ENCODE assay signal across 17 cellular contexts in the genomic region with DNA sequence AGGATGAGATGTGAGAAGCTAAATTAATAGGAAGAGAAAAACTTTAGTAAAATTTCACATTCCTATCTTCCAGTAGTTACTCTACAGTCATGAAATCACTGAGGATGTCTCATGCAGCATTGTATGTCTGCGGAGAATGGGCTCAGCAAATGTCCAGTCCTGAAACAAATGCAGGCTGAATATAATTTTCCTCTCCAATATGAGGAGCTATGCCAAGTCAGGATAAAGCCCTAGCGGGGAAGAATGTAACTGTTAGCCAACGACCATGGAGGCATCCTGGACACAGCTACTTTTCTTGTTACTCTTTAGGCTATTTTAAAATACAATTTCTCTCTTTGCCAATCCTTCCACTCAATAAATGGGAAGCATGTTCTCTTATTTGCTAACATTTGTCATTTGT.
DNase-seq lines count a peak whose midpoint lies in the region; ATAC-seq and TF ChIP-seq lines count a peak whose summit lies in the region.
"Had no signal": no experiment of that assay in that cellular context is flagged by ENCODE, and none has a peak within 500 bp of the region (broad histone marks: within the 10 kb centered on the region; RNA-seq: fewer than 3 reads in every experiment).

No MANE protein-coding gene starts in this region.

- H3K4me1 ChIP-seq in naive thymus-derived CD4-positive, alpha-beta T cell (ENCODE audit: control insufficient read depth in 2 of 2, insufficient read depth in 2 of 2, low read length in 2 of 2), result no peaks in the 10 kb centered on the region

- H3K36me3 ChIP-seq in naive thymus-derived CD4-positive, alpha-beta T cell (ENCODE audit: control insufficient read depth in 2 of 3, insufficient read depth in 3 of 3, low read length in 3 of 3), result no peaks in the 10 kb centered on the region

- H3K4me3 ChIP-seq in AG10803 (ENCODE audit: low read length), result no peak overlapping the region
- no peak overlapping the region for H3K4me3 ChIP-seq in fibroblast of the aortic adventitia (ENCODE audit: low read depth, low read length)
- no peak overlapping the region for H3K4me3 ChIP-seq in naive thymus-derived CD4-positive, alpha-beta T cell (ENCODE audit: low read length)

- no peaks in the 10 kb centered on the region for H3K9me3 ChIP-seq in naive thymus-derived CD4-positive, alpha-beta T cell (ENCODE audit: control insufficient read depth in 2 of 3, low read length in 3 of 3)

- H3K27me3 Mint-ChIP-seq in naive thymus-derived CD4-positive, alpha-beta T cell, result peaks cover 0 to 2% (median 0%) of the 10 kb centered on the region in 5 donors

- H3K4me3 Mint-ChIP-seq in naive thymus-derived CD4-positive, alpha-beta T cell, result no peak overlapping the region
- H3K4me3 Mint-ChIP-seq: CD8-positive, alpha-beta T cell had no signal

- H3K4me1 Mint-ChIP-seq in naive thymus-derived CD4-positive, alpha-beta T cell, result peaks cover 9 to 28% (median 21%) of the 10 kb centered on the region in 7 donors

- POLR2A ChIA-PET in naive thymus-derived CD4-positive, alpha-beta T cell (lab: Charles Lee), result no interaction called here

- intact Hi-C loops in naive thymus-derived CD4-positive, alpha-beta T cell (cut with micrococcal nuclease), result no loop called here

- peaks cover 0 to 9% (median 4%) of the 10 kb centered on the region in 5 donors for H3K36me3 Mint-ChIP-seq in naive thymus-derived CD4-positive, alpha-beta T cell
- H3K36me3 Mint-ChIP-seq: CD8-positive, alpha-beta T cell had no signal

- peaks cover 0 to 5% (median 0%) of the 10 kb centered on the region in 11 donors for H3K9me3 Mint-ChIP-seq in naive thymus-derived CD4-positive, alpha-beta T cell
- H3K9me3 Mint-ChIP-seq: CD8-positive, alpha-beta T cell had no signal

- TF ChIP-seq CTCF in AG10803 (conservative IDR thresholded peaks at IDR 0.05; ENCODE audit: low read length), result peak; percentile 1; the same call in 1 of the 2 replicates
- peak; percentile 40 for TF ChIP-seq CTCF in VCaP (conservative IDR thresholded peaks at IDR 0.05)
- TF ChIP-seq CTCF in fibroblast of the aortic adventitia (IDR thresholded peaks at IDR 0.05; ENCODE audit: insufficient read depth, low read length), result peak; percentile 31

- CTCF ChIA-PET in naive thymus-derived CD4-positive, alpha-beta T cell (lab: Charles Lee), result no interaction called here

- H3K27ac Mint-ChIP-seq in naive thymus-derived CD4-positive, alpha-beta T cell, result no peak overlapping the region
- H3K27ac Mint-ChIP-seq: CD8-positive, alpha-beta T cell had no signal

- no peak overlapping the region for H3K27ac ChIP-seq in VCaP
- no peak overlapping the region for H3K27ac ChIP-seq in naive thymus-derived CD4-positive, alpha-beta T cell (ENCODE audit: low read depth, low read length)

- no peak for ATAC-seq in naive thymus-derived CD4-positive, alpha-beta T cell
- ATAC-seq: CD8-positive, alpha-beta T cell; HepG2 had no signal

- DNase-seq in AG10803 (ENCODE audit: low read depth) (no peak), NCI-H1092 treated with DMSO at 0.1 percent for 48 hours (lab: John Stamatoyannopoulos, UW) (peak; percentile 40), fibroblast of the aortic adventitia (ENCODE audit: low read depth) (no peak), mucosa of gallbladder (ENCODE audit: low spot score) (no peak), NCI-H2171 (lab: John Stamatoyannopoulos, UW) (no peak)
- DNase-seq in naive thymus-derived CD4-positive, alpha-beta T cell, result no peak
- DNase-seq in stimulated activated CD4-positive, alpha-beta T cell treated with anti-CD3 and anti-CD28 coated beads, Interleukin-1b, Interleukin-23, amount 100 ng/mL, for 48 hours, result no peak
- DNase-seq: ACHN; CD8-positive, alpha-beta T cell; DMS79 treated with DMSO at 0.1 percent for 48 hours; H7; MM.1S; NCI-H1105 treated with DMSO at 0.1 percent for 48 hours; NCI-H1694 treated with DMSO at 0.1 percent for 48 hours; SIG-M5 had no signal

- H3K27me3 ChIP-seq in naive thymus-derived CD4-positive, alpha-beta T cell (ENCODE audit: control insufficient read depth in 2 of 2, insufficient read depth in 2 of 2, low read length in 2 of 2), result no peaks in the 10 kb centered on the region
